3 cellular contexts compared by ENCODE assay signal in the genomic region with DNA sequence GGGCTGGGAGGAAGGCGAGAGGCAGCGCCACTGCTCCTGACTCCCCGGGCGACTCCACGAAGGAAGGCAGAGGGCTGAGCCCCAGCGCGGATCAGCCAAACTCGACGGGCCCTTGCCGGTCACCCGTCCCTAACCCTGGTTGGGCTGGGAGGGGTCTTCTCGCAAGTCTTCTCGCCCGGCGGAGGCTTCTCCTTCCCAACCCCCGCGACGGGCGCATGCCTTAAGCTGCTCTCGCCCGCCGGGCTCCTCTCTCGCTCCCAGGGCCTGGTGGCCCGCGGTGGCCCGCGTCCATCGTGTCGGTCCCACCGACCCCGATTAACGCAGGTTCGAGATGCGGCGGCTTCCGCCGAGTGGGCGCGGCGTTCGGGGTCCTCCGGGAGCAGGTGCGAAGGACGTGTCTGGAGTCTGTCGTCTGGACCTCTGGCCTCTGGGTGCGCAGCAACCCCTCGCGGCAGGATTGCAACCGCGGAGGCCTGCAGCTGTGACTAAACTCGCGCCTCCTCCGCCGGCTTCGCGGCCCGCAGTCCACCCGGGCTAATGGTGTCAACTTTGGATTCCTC.
TF ChIP-seq lines count a peak whose summit lies in the region.

No MANE protein-coding gene starts in this region.

TF ChIP-seq in SK-N-SH treated with all-trans-retinoic acid at 6 μM for 48 hours, 23 proteins besides CTCF, POLR2A, EP300 and RAD21 (continues in another document):
- no peak for TF ChIP-seq TCF4 (CRISPR knock-in tag; IDR thresholded peaks at IDR 0.05; ENCODE audit: borderline replicate concordance)
- no peak for TF ChIP-seq ARNTL (CRISPR knock-in tag; IDR thresholded peaks at IDR 0.05; ENCODE audit: borderline replicate concordance, low read depth)
- no peak for TF ChIP-seq ZNF565 (CRISPR knock-in tag; conservative IDR thresholded peaks at IDR 0.05; ENCODE audit: low read depth)
- no peak for TF ChIP-seq OSR1 (CRISPR knock-in tag; IDR thresholded peaks at IDR 0.05)
- TF ChIP-seq, protein P1, sequence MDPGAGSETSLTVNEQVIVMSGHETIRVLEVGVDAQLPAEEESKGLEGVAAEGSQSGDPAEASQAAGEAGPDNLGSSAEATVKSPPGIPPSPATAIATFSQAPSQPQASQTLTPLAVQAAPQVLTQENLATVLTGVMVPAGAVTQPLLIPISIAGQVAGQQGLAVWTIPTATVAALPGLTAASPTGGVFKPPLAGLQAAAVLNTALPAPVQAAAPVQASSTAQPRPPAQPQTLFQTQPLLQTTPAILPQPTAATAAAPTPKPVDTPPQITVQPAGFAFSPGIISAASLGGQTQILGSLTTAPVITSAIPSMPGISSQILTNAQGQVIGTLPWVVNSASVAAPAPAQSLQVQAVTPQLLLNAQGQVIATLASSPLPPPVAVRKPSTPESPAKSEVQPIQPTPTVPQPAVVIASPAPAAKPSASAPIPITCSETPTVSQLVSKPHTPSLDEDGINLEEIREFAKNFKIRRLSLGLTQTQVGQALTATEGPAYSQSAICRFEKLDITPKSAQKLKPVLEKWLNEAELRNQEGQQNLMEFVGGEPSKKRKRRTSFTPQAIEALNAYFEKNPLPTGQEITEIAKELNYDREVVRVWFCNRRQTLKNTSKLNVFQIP (CRISPR knock-in tag; IDR thresholded peaks at IDR 0.05; ENCODE audit: borderline replicate concordance, low read depth) = no peak
- no peak for TF ChIP-seq CSRNP3 (CRISPR knock-in tag; IDR thresholded peaks at IDR 0.05)
- no peak for TF ChIP-seq BACH2 (CRISPR knock-in tag; IDR thresholded peaks at IDR 0.05; ENCODE audit: borderline replicate concordance)
- no peak for TF ChIP-seq ISL1 (CRISPR knock-in tag; IDR thresholded peaks at IDR 0.05)
- TF ChIP-seq TOX (CRISPR knock-in tag; IDR thresholded peaks at IDR 0.05; ENCODE audit: borderline replicate concordance) = no peak
- TF ChIP-seq, protein P2, sequence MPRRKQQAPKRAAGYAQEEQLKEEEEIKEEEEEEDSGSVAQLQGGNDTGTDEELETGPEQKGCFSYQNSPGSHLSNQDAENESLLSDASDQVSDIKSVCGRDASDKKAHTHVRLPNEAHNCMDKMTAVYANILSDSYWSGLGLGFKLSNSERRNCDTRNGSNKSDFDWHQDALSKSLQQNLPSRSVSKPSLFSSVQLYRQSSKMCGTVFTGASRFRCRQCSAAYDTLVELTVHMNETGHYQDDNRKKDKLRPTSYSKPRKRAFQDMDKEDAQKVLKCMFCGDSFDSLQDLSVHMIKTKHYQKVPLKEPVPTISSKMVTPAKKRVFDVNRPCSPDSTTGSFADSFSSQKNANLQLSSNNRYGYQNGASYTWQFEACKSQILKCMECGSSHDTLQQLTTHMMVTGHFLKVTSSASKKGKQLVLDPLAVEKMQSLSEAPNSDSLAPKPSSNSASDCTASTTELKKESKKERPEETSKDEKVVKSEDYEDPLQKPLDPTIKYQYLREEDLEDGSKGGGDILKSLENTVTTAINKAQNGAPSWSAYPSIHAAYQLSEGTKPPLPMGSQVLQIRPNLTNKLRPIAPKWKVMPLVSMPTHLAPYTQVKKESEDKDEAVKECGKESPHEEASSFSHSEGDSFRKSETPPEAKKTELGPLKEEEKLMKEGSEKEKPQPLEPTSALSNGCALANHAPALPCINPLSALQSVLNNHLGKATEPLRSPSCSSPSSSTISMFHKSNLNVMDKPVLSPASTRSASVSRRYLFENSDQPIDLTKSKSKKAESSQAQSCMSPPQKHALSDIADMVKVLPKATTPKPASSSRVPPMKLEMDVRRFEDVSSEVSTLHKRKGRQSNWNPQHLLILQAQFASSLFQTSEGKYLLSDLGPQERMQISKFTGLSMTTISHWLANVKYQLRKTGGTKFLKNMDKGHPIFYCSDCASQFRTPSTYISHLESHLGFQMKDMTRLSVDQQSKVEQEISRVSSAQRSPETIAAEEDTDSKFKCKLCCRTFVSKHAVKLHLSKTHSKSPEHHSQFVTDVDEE (CRISPR knock-in tag; IDR thresholded peaks at IDR 0.05) = no peak
- no peak for TF ChIP-seq ZC3H10 (CRISPR knock-in tag; IDR thresholded peaks at IDR 0.05)
- no peak for TF ChIP-seq ZFP3 (CRISPR knock-in tag; IDR thresholded peaks at IDR 0.05)

TF ChIP-seq in SK-N-SH, 30 proteins besides CTCF, POLR2A, EP300 and RAD21:
- no peak for TF ChIP-seq MEF2A (IDR thresholded peaks at IDR 0.05; ENCODE audit: borderline replicate concordance, low read depth)
TF ChIP-seq in SK-N-SH: peak in this region for 0.

TF ChIP-seq in H1, 55 proteins besides CTCF, POLR2A, EP300 and RAD21:
- TF ChIP-seq RBBP5 (IDR thresholded peaks at IDR 0.05; ENCODE audit: borderline replicate concordance, low read depth, low read length) (peak; percentile 43; the same call in 1 of the 2 replicates), EZH2 (IDR thresholded peaks at IDR 0.05; ENCODE audit: low read depth, low read length, severe bottlenecking) (peak; percentile 81), KDM4A (IDR thresholded peaks at IDR 0.05; ENCODE audit: low read depth, low read length, severe bottlenecking) (peak; percentile 80), TEAD4 (IDR thresholded peaks at IDR 0.05; ENCODE audit: low read depth, low read length) (peak; percentile 84), SUZ12 (IDR thresholded peaks at IDR 0.05; ENCODE audit: low read length) (peak; percentile 91), TAF7 (optimal IDR thresholded peaks at IDR 0.05; ENCODE audit: borderline replicate concordance, low read depth, low read length) (peak; percentile 19), E2F6 (IDR thresholded peaks at IDR 0.05) (peak; percentile 80), YY1 (IDR thresholded peaks at IDR 0.05; ENCODE audit: low read depth, low read length) (no peak), RFX5 (IDR thresholded peaks at IDR 0.05; ENCODE audit: borderline replicate concordance, low read depth, low read length) (no peak), ASH2L (IDR thresholded peaks at IDR 0.05; ENCODE audit: low read length) (peak; percentile 49), HDAC2 (IDR thresholded peaks at IDR 0.05; ENCODE audit: borderline replicate concordance in 1 of 2, low read depth in 2 of 2, low read length in 2 of 2) (peak in 1 of 2 experiments; percentile 60; a peak in 2 of 4 replicates), CBX5 (IDR thresholded peaks at IDR 0.05; ENCODE audit: low read depth, low read length) (no peak)
